Comparison of ENCODE assay signal across 8 cellular contexts in genomic region chrX:41734530-41734929, GRCh38. TPM values are rescaled to one million over a fixed set of nuclear protein-coding genes. Genes with fewer than 3 reads are reported as not detected.
DNase-seq lines count a peak whose midpoint lies in the region; ATAC-seq and TF ChIP-seq lines count a peak whose summit lies in the region.

No MANE protein-coding gene starts in this region.

- H3K4me3 ChIP-seq in uterus, result no peak overlapping the region

- peak in 3 of 4 experiments; percentile 16 to 18 (median 17) for TF ChIP-seq CTCF in uterus (IDR thresholded peaks at IDR 0.05)

- ATAC-seq in GM19467 (IDR thresholded peaks at IDR 0.05; ENCODE audit: unreplicated experiment), result peak; percentile 34
- ATAC-seq in HG03521 (IDR thresholded peaks at IDR 0.05; ENCODE audit: unreplicated experiment), result no peak
- ATAC-seq in GM19023 (IDR thresholded peaks at IDR 0.05; ENCODE audit: unreplicated experiment), result no peak

- DNase-seq in AML-193 (lab: John Stamatoyannopoulos, UW) (peak; percentile 31 to 49), SK-MEL-5 (ENCODE audit: low read depth, low spot score) (peak; percentile 45), fibroblast of peridontal ligament (ENCODE audit: extremely low read depth) (peak; percentile 27), uterus (no peak), NCI-H2029 (lab: John Stamatoyannopoulos, UW) (no peak)

- no peaks in the 10 kb centered on the region for H3K27me3 ChIP-seq in uterus

- H3K4me1 ChIP-seq in uterus, result no peaks in the 10 kb centered on the region

- TF ChIP-seq POLR2A in uterus (IDR thresholded peaks at IDR 0.05), result no peak

- in situ Hi-C loops in SK-MEL-5 (cut with HindIII; ENCODE audit: low pct_unique_long_range_greater_than_20kb, low sequenced_read_pairs), result no loop called here

- intact Hi-C loops in uterus (cut with DNase I; ENCODE audit: low total_unique reads), result no loop called here

- H3K9me3 ChIP-seq in uterus, result no peaks in the 10 kb centered on the region

- no peak overlapping the region for H3K27ac ChIP-seq in uterus

- no peaks in the 10 kb centered on the region for H3K36me3 ChIP-seq in uterus

RNA-seq across cellular contexts. Expression of gene GPR82, which starts 10.5 kb away (rescaled TPM):
- total RNA-seq in SK-MEL-5 (2014; rRNA removed; shearing (Covaris generic)), result not detected in 2 replicates
- polyA plus RNA-seq in SK-MEL-5 (2015; cell fraction: cytosol; rRNA removed), result not detected in 2 replicates
- polyA plus RNA-seq in SK-MEL-5 (2015; cell fraction: nucleus; rRNA removed), result not detected in 2 replicates
- total RNA-seq in uterus, result under 1 TPM in 2 of 4 donors, not detected in 2; 0.29 to 0.30 TPM

RNA-seq across cellular contexts. Expression of gene GPR34, which starts 45.8 kb away (rescaled TPM):
- not detected in 2 replicates for total RNA-seq in SK-MEL-5 (2014; rRNA removed; shearing (Covaris generic))
- polyA plus RNA-seq in SK-MEL-5 (2015; cell fraction: cytosol; rRNA removed), result not detected in 2 replicates
- 0.30 TPM in 1 of 2 replicates, not detected in the other for polyA plus RNA-seq in SK-MEL-5 (2015; cell fraction: nucleus; rRNA removed)
- 10 to 100 TPM in 2 of 4 donors, 1 to 10 TPM in 1, under 1 TPM in 1; 0.26 to 12.0 (median 8.3) TPM for total RNA-seq in uterus

Comparison
In these comparisons a context has a peak if more than half of its experiments do, and no peak if none do; other contexts are left out.
1. DNase-seq: peak in AML-193 (2 of 2), SK-MEL-5 (single experiment) and fibroblast of peridontal ligament (single experiment); none in uterus (0 of 2) and NCI-H2029 (single experiment).